In genomic region chr7:13321321-13321720, GRCh38 we compare ENCODE assay signal across 24 cellular contexts.
"Had no signal": no experiment of that assay in that cellular context is flagged by ENCODE, and none has a peak within 500 bp of the region (broad histone marks: within the 10 kb centered on the region; RNA-seq: fewer than 3 reads in every experiment).

No MANE protein-coding gene starts in this region.

- H3K4me3 Mint-ChIP-seq: activated CD4-positive, alpha-beta memory T cell treated with anti-CD3 and anti-CD28 coated beads for 36 hours; activated naive CD4-positive, alpha-beta T cell treated with anti-CD3 and anti-CD28 coated beads, Interleukin-2, amount 50 U/mL, for 24 hours; activated T-cell treated with anti-CD3 and anti-CD28 coated beads, Interleukin-2, amount 50 U/mL, for 72 hours; effector memory CD8-positive, alpha-beta T cell; naive B cell; stimulated activated memory B cell treated with anti-CD40 and anti-IgM and Interleukin-4, amounts not matched to agents 10 μg/mL and 1 μg/mL and 100 μg/mL, for 72 hours; type B pancreatic cell had no signal

- H3K4me1 ChIP-seq: sigmoid colon, vagina had no signal

- H3K4me3 ChIP-seq: dorsolateral prefrontal cortex, lung, sigmoid colon, smooth muscle cell, thoracic aorta, vagina had no signal

- H3K36me3 ChIP-seq: sigmoid colon, thoracic aorta, vagina had no signal

- H3K4me2 ChIP-seq: smooth muscle cell had no signal

- H3K36me3 Mint-ChIP-seq: activated CD4-positive, alpha-beta memory T cell treated with anti-CD3 and anti-CD28 coated beads for 36 hours; activated naive CD4-positive, alpha-beta T cell treated with anti-CD3 and anti-CD28 coated beads, Interleukin-2, amount 50 U/mL, for 24 hours; brain; naive B cell; stimulated activated memory B cell treated with anti-CD40 and anti-IgM and Interleukin-4, amounts not matched to agents 10 μg/mL and 1 μg/mL and 100 μg/mL, for 72 hours; type B pancreatic cell had no signal

- H3K9me3 Mint-ChIP-seq: activated CD4-positive, alpha-beta memory T cell treated with anti-CD3 and anti-CD28 coated beads for 36 hours; activated naive CD4-positive, alpha-beta T cell treated with anti-CD3 and anti-CD28 coated beads, Interleukin-2, amount 50 U/mL, for 24 hours; effector memory CD8-positive, alpha-beta T cell; naive B cell; stimulated activated memory B cell treated with anti-CD40 and anti-IgM and Interleukin-4, amounts not matched to agents 10 μg/mL and 1 μg/mL and 100 μg/mL, for 72 hours had no signal

- H3K27ac ChIP-seq: dorsolateral prefrontal cortex, sigmoid colon, thoracic aorta, vagina had no signal

- H3K27me3 ChIP-seq: dorsolateral prefrontal cortex, sigmoid colon, vagina had no signal

- ATAC-seq: activated T-cell treated with anti-CD3 and anti-CD28 coated beads, Interleukin-2, amount 50 U/mL, for 72 hours; effector memory CD8-positive, alpha-beta T cell; esophagus mucosa; left lobe of liver; stimulated activated memory B cell treated with anti-CD40 and anti-IgM and Interleukin-4, amounts not matched to agents 10 μg/mL and 1 μg/mL and 100 μg/mL, for 72 hours had no signal

- H3K27ac Mint-ChIP-seq: activated CD4-positive, alpha-beta memory T cell treated with anti-CD3 and anti-CD28 coated beads for 36 hours; activated naive CD4-positive, alpha-beta T cell treated with anti-CD3 and anti-CD28 coated beads, Interleukin-2, amount 50 U/mL, for 24 hours; activated T-cell treated with anti-CD3 and anti-CD28 coated beads, Interleukin-2, amount 50 U/mL, for 72 hours; brain; effector memory CD8-positive, alpha-beta T cell; naive B cell; stimulated activated memory B cell treated with anti-CD40 and anti-IgM and Interleukin-4, amounts not matched to agents 10 μg/mL and 1 μg/mL and 100 μg/mL, for 72 hours; type B pancreatic cell had no signal

- H3K4me1 Mint-ChIP-seq: activated naive CD4-positive, alpha-beta T cell treated with anti-CD3 and anti-CD28 coated beads, Interleukin-2, amount 50 U/mL, for 24 hours; naive B cell; stimulated activated memory B cell treated with anti-CD40 and anti-IgM and Interleukin-4, amounts not matched to agents 10 μg/mL and 1 μg/mL and 100 μg/mL, for 72 hours had no signal

- H3K27me3 Mint-ChIP-seq: activated CD4-positive, alpha-beta memory T cell treated with anti-CD3 and anti-CD28 coated beads for 36 hours; activated naive CD4-positive, alpha-beta T cell treated with anti-CD3 and anti-CD28 coated beads, Interleukin-2, amount 50 U/mL, for 24 hours; brain; effector memory CD8-positive, alpha-beta T cell; naive B cell; stimulated activated memory B cell treated with anti-CD40 and anti-IgM and Interleukin-4, amounts not matched to agents 10 μg/mL and 1 μg/mL and 100 μg/mL, for 72 hours; type B pancreatic cell had no signal

- DNase-seq: activated CD4-positive, alpha-beta memory T cell treated with anti-CD3 and anti-CD28 coated beads for 36 hours; activated CD4-positive, alpha-beta T cell treated with anti-CD3 and anti-CD28 coated beads for 48 hours; activated CD4-positive, CD25-positive, alpha-beta regulatory T cell; activated effector memory CD4-positive, alpha-beta T cell treated with Interleukin-2 at 50 U/mL for 16 hours; activated T-cell treated with anti-CD3 and anti-CD28 coated beads, Interleukin-2, amount 50 U/mL, for 72 hours; aorta; dorsolateral prefrontal cortex; effector memory CD8-positive, alpha-beta T cell; kidney; naive B cell; retina; sigmoid colon; stimulated activated CD4-positive, alpha-beta T cell treated with anti-CD3 and anti-CD28 coated beads, Interleukin-15, amount 100 ng/mL, for 24 hours; T-helper 9 cell had no signal

- H3K9me3 ChIP-seq: sigmoid colon, thoracic aorta, vagina had no signal
